In genomic region chr1:41927118-41927517, GRCh38 we compare ENCODE assay signal across 20 cellular contexts.
"Had no signal": no experiment of that assay in that cellular context is flagged by ENCODE, and none has a peak within 500 bp of the region (broad histone marks: within the 10 kb centered on the region; RNA-seq: fewer than 3 reads in every experiment).

No MANE protein-coding gene starts in this region.

- ATAC-seq: activated naive CD4-positive, alpha-beta T cell treated with anti-CD3 and anti-CD28 coated beads, Interleukin-2, amount 50 U/mL, for 72 hours; gastroesophageal sphincter; heart right ventricle; left colon; stimulated activated naive CD8-positive, alpha-beta T cell treated with anti-CD3 and anti-CD28 coated beads, Interleukin-15, amount 100 ng/mL, for 72 hours; upper lobe of right lung had no signal

- H3K4me3 ChIP-seq: gastroesophageal sphincter, heart right ventricle, neural progenitor cell, sigmoid colon, spleen, thoracic aorta, upper lobe of right lung had no signal

- H3K4me3 Mint-ChIP-seq: activated CD4-positive, alpha-beta memory T cell treated with anti-CD3 and anti-CD28 coated beads for 36 hours; activated T-cell treated with anti-CD3 and anti-CD28 coated beads, Interleukin-2, amount 50 U/mL, for 24 hours; naive B cell; neural progenitor cell; stimulated activated naive CD8-positive, alpha-beta T cell treated with anti-CD3 and anti-CD28 coated beads, Interleukin-15, amount 100 ng/mL, for 72 hours had no signal

- H3K9me3 Mint-ChIP-seq: activated CD4-positive, alpha-beta memory T cell treated with anti-CD3 and anti-CD28 coated beads for 36 hours; stimulated activated naive CD8-positive, alpha-beta T cell treated with anti-CD3 and anti-CD28 coated beads, Interleukin-15, amount 100 ng/mL, for 72 hours had no signal

- H3K27me3 Mint-ChIP-seq: activated CD4-positive, alpha-beta memory T cell treated with anti-CD3 and anti-CD28 coated beads for 36 hours; activated T-cell treated with anti-CD3 and anti-CD28 coated beads, Interleukin-2, amount 50 U/mL, for 24 hours; stimulated activated naive CD8-positive, alpha-beta T cell treated with anti-CD3 and anti-CD28 coated beads, Interleukin-15, amount 100 ng/mL, for 72 hours had no signal

- H3K9me3 ChIP-seq: thoracic aorta, upper lobe of right lung had no signal

- H3K36me3 Mint-ChIP-seq: activated CD4-positive, alpha-beta memory T cell treated with anti-CD3 and anti-CD28 coated beads for 36 hours; naive B cell; neural progenitor cell had no signal

- H3K27me3 ChIP-seq: gastroesophageal sphincter, heart right ventricle, neural progenitor cell, sigmoid colon, spleen, upper lobe of right lung had no signal

- H3K36me3 ChIP-seq: gastroesophageal sphincter, heart right ventricle, neural progenitor cell, sigmoid colon, spleen, thoracic aorta, upper lobe of right lung had no signal

- H3K4me1 ChIP-seq: gastroesophageal sphincter, heart right ventricle, neural progenitor cell, sigmoid colon, spleen, upper lobe of right lung had no signal

- DNase-seq: activated CD4-positive, alpha-beta memory T cell treated with anti-CD3 and anti-CD28 coated beads for 36 hours; activated CD4-positive, alpha-beta T cell treated with anti-CD3 and anti-CD28 coated beads for 1 hour; activated effector memory CD4-positive, alpha-beta T cell treated with Interleukin-2 at 50 U/mL for 16 hours; activated T-cell treated with anti-CD3 and anti-CD28 coated beads, Interleukin-2, amount 50 U/mL, for 24 hours; amniotic stem cell; caudate nucleus; erythroblast; heart right ventricle; left colon; mammary epithelial cell; naive B cell; sigmoid colon; spleen; stimulated activated naive CD8-positive, alpha-beta T cell treated with anti-CD3 and anti-CD28 coated beads, Interleukin-15, amount 100 ng/mL, for 72 hours; T1000; upper lobe of right lung had no signal

- H3K27ac Mint-ChIP-seq: activated CD4-positive, alpha-beta memory T cell treated with anti-CD3 and anti-CD28 coated beads for 36 hours; activated naive CD4-positive, alpha-beta T cell treated with anti-CD3 and anti-CD28 coated beads, Interleukin-2, amount 50 U/mL, for 72 hours; activated T-cell treated with anti-CD3 and anti-CD28 coated beads, Interleukin-2, amount 50 U/mL, for 24 hours; naive B cell; neural progenitor cell; stimulated activated naive CD8-positive, alpha-beta T cell treated with anti-CD3 and anti-CD28 coated beads, Interleukin-15, amount 100 ng/mL, for 72 hours had no signal

- H3K4me1 Mint-ChIP-seq: naive B cell; neural progenitor cell; stimulated activated naive CD8-positive, alpha-beta T cell treated with anti-CD3 and anti-CD28 coated beads, Interleukin-15, amount 100 ng/mL, for 72 hours had no signal
